Comparison of ENCODE assay signal across 11 cellular contexts in the genomic region with DNA sequence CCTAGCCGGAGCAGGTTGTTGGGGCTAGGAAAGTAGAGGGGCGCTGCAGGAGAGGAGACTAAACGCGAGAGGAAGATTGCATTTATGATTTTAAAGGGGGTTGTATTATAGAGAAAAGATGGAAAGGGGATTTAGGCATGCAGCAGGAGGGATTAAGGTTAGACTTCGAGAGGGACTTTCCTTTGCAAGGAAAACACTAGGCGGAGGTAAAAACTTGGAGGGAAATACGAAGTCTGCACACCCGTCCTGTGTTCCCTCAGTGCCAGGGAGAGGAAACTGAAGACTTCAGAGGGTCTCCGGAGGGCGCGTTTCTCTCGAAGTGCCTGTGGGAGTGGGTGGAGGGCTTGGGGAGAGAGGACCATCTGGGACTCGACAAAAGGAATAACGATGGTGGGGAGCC. TPM values are rescaled to one million over a fixed set of nuclear protein-coding genes. Genes with fewer than 3 reads are reported as not detected.
DNase-seq lines count a peak whose midpoint lies in the region; ATAC-seq and TF ChIP-seq lines count a peak whose summit lies in the region.
"Had no signal": no experiment of that assay in that cellular context is flagged by ENCODE, and none has a peak within 500 bp of the region (broad histone marks: within the 10 kb centered on the region; RNA-seq: fewer than 3 reads in every experiment).

No MANE protein-coding gene starts in this region.

- TF ChIP-seq POLR2A in right lobe of liver (IDR thresholded peaks at IDR 0.05) = no peak

- peaks cover 80% of the 10 kb centered on the region for H3K27me3 Mint-ChIP-seq in T-helper 2 cell treated with Interferon-gamma antibody and Interleukin-4, amounts not matched to agents 5 μg/mL and 100 μg/mL, for 36 hours (ENCODE audit: low read depth)
- peaks cover 69% of the 10 kb centered on the region for H3K27me3 Mint-ChIP-seq in activated naive CD8-positive, alpha-beta T cell treated with anti-CD3 and anti-CD28 coated beads, Interleukin-2, amount 10 ng/mL, durations not matched to agents 7 days and 5 days
- H3K27me3 Mint-ChIP-seq in stimulated activated naive B cell treated with anti-CD40 and anti-IgM and Interleukin-4, amounts not matched to agents 10 μg/mL and 1 μg/mL and 100 μg/mL, for 72 hours = peaks cover 68 to 84% of the 10 kb centered on the region in 2 donors

- POLR2A ChIA-PET in activated naive CD8-positive, alpha-beta T cell treated with anti-CD3 and anti-CD28 coated beads, Interleukin-2, amount 10 ng/mL, durations not matched to agents 7 days and 5 days (lab: Charles Lee) = no interaction called here

- H3K9me3 Mint-ChIP-seq in T-helper 2 cell treated with Interferon-gamma antibody and Interleukin-4, amounts not matched to agents 5 μg/mL and 100 μg/mL, for 36 hours = no peaks in the 10 kb centered on the region
- no peaks in the 10 kb centered on the region for H3K9me3 Mint-ChIP-seq in activated naive CD8-positive, alpha-beta T cell treated with anti-CD3 and anti-CD28 coated beads, Interleukin-2, amount 10 ng/mL, durations not matched to agents 7 days and 5 days
- H3K9me3 Mint-ChIP-seq in stimulated activated naive B cell treated with anti-CD40 and anti-IgM and Interleukin-4, amounts not matched to agents 10 μg/mL and 1 μg/mL and 100 μg/mL, for 72 hours = no peaks in the 10 kb centered on the region

- no peak for TF ChIP-seq CTCF in right lobe of liver (IDR thresholded peaks at IDR 0.05)

- peaks cover 5% of the 10 kb centered on the region for H3K4me1 Mint-ChIP-seq in T-helper 2 cell treated with Interferon-gamma antibody and Interleukin-4, amounts not matched to agents 5 μg/mL and 100 μg/mL, for 36 hours (ENCODE audit: low read depth)
- H3K4me1 Mint-ChIP-seq in activated naive CD8-positive, alpha-beta T cell treated with anti-CD3 and anti-CD28 coated beads, Interleukin-2, amount 10 ng/mL, durations not matched to agents 7 days and 5 days = peaks cover 3% of the 10 kb centered on the region
- peaks cover 4 to 11% of the 10 kb centered on the region in 2 donors for H3K4me1 Mint-ChIP-seq in stimulated activated naive B cell treated with anti-CD40 and anti-IgM and Interleukin-4, amounts not matched to agents 10 μg/mL and 1 μg/mL and 100 μg/mL, for 72 hours

- H3K36me3 Mint-ChIP-seq in T-helper 2 cell treated with Interferon-gamma antibody and Interleukin-4, amounts not matched to agents 5 μg/mL and 100 μg/mL, for 36 hours (ENCODE audit: low read depth) = no peaks in the 10 kb centered on the region
- H3K36me3 Mint-ChIP-seq in activated naive CD8-positive, alpha-beta T cell treated with anti-CD3 and anti-CD28 coated beads, Interleukin-2, amount 10 ng/mL, durations not matched to agents 7 days and 5 days = no peaks in the 10 kb centered on the region
- no peaks in the 10 kb centered on the region for H3K36me3 Mint-ChIP-seq in stimulated activated naive B cell treated with anti-CD40 and anti-IgM and Interleukin-4, amounts not matched to agents 10 μg/mL and 1 μg/mL and 100 μg/mL, for 72 hours

- DNase-seq in T-helper 2 cell treated with Interferon-gamma antibody and Interleukin-4, amounts not matched to agents 5 μg/mL and 100 μg/mL, for 36 hours (ENCODE audit: low spot score) = no peak
- DNase-seq in T-helper 2 cell (no peak), right lobe of liver (no peak), GF-D8 (lab: John Stamatoyannopoulos, UW) (no peak), NCI-H1048 (lab: John Stamatoyannopoulos, UW) (no peak)
- DNase-seq in activated naive CD8-positive, alpha-beta T cell treated with anti-CD3 and anti-CD28 coated beads, Interleukin-2, amount 10 ng/mL, durations not matched to agents 7 days and 5 days = no peak
- DNase-seq in stimulated activated naive B cell treated with anti-CD40 and anti-IgM and Interleukin-4, amounts not matched to agents 10 μg/mL and 1 μg/mL and 100 μg/mL, for 72 hours = no peak
- DNase-seq: activated CD4-positive, alpha-beta T cell treated with anti-CD3 and anti-CD28 coated beads, Interleukin-2, amount 50 U/mL, for 4 hours; mammary epithelial cell had no signal

- no peak overlapping the region for H3K27ac ChIP-seq in right lobe of liver

- 30% methylated on average over 14 of the region's 14 CpGs for WGBS in right lobe of liver (ENCODE audit: insufficient coverage, low coverage, low lambda C conversion rate, missing lambda C conversion rate)

- H3K27me3 ChIP-seq in right lobe of liver = no peaks in the 10 kb centered on the region

- H3K4me1 ChIP-seq in right lobe of liver = peaks cover 0 to 20% (median 7%) of the 10 kb centered on the region in 4 donors

- peaks cover 0 to under 1% (median 0%) of the 10 kb centered on the region in 4 donors for H3K36me3 ChIP-seq in right lobe of liver

- peak overlapping the region; percentile 49 for H3K4me3 Mint-ChIP-seq in T-helper 2 cell treated with Interferon-gamma antibody and Interleukin-4, amounts not matched to agents 5 μg/mL and 100 μg/mL, for 36 hours
- H3K4me3 Mint-ChIP-seq in activated naive CD8-positive, alpha-beta T cell treated with anti-CD3 and anti-CD28 coated beads, Interleukin-2, amount 10 ng/mL, durations not matched to agents 7 days and 5 days = peak overlapping the region; percentile 45
- H3K4me3 Mint-ChIP-seq in stimulated activated naive B cell treated with anti-CD40 and anti-IgM and Interleukin-4, amounts not matched to agents 10 μg/mL and 1 μg/mL and 100 μg/mL, for 72 hours = peak overlapping the region; percentile 1 to 50

- ATAC-seq in activated naive CD8-positive, alpha-beta T cell treated with anti-CD3 and anti-CD28 coated beads, Interleukin-2, amount 10 ng/mL, durations not matched to agents 7 days and 5 days (ENCODE audit: low read depth) = no peak
- ATAC-seq in right lobe of liver (no peak), HG03457 (IDR thresholded peaks at IDR 0.05; ENCODE audit: unreplicated experiment) (no peak)
- no peak for ATAC-seq in stimulated activated naive B cell treated with anti-CD40 and anti-IgM and Interleukin-4, amounts not matched to agents 10 μg/mL and 1 μg/mL and 100 μg/mL, for 72 hours (replicated peaks)

- intact Hi-C loops in right lobe of liver (cut with DNase I) = no loop called here

- H3K9me3 ChIP-seq in right lobe of liver = no peaks in the 10 kb centered on the region

- H3K4me3 ChIP-seq in right lobe of liver = peak overlapping the region in 2 of 3 donors; percentile 67 to 68

- H3K27ac Mint-ChIP-seq in T-helper 2 cell treated with Interferon-gamma antibody and Interleukin-4, amounts not matched to agents 5 μg/mL and 100 μg/mL, for 36 hours = no peak overlapping the region
- no peak overlapping the region for H3K27ac Mint-ChIP-seq in activated naive CD8-positive, alpha-beta T cell treated with anti-CD3 and anti-CD28 coated beads, Interleukin-2, amount 10 ng/mL, durations not matched to agents 7 days and 5 days
- no peak overlapping the region for H3K27ac Mint-ChIP-seq in stimulated activated naive B cell treated with anti-CD40 and anti-IgM and Interleukin-4, amounts not matched to agents 10 μg/mL and 1 μg/mL and 100 μg/mL, for 72 hours

RNA-seq across cellular contexts. Expression of a gene that starts 0.4 kb away (rescaled TPM):
- not detected for total RNA-seq in activated naive CD8-positive, alpha-beta T cell treated with anti-CD3 and anti-CD28 coated beads, Interleukin-2, amount 10 ng/mL, durations not matched to agents 7 days and 5 days
- 100 to 1,000 TPM in 2 of 6 experiments, 10 to 100 TPM in 4; 15.6 to 153 (median 54.5) TPM for total RNA-seq in right lobe of liver
- total RNA-seq: M059J, mammary epithelial cell had no signal

RNA-seq across cellular contexts. Expression of a gene that starts 39.5 kb away (rescaled TPM):
- total RNA-seq in activated naive CD8-positive, alpha-beta T cell treated with anti-CD3 and anti-CD28 coated beads, Interleukin-2, amount 10 ng/mL, durations not matched to agents 7 days and 5 days = 10 to 100 TPM; 19.6 to 20.5 TPM
- 1 to 10 TPM in 3 of 6 experiments, under 1 TPM in 3; 0.67 to 1.7 (median 1.0) TPM for total RNA-seq in right lobe of liver
- total RNA-seq: M059J had no signal

RNA-seq across cellular contexts. Expression of a gene that starts 45.8 kb away (rescaled TPM):
- not detected for total RNA-seq in activated naive CD8-positive, alpha-beta T cell treated with anti-CD3 and anti-CD28 coated beads, Interleukin-2, amount 10 ng/mL, durations not matched to agents 7 days and 5 days
- total RNA-seq in right lobe of liver = not detected
- total RNA-seq: M059J, mammary epithelial cell had no signal

RNA-seq across cellular contexts. Expression of a gene that starts 59.3 kb away (rescaled TPM):
- total RNA-seq in activated naive CD8-positive, alpha-beta T cell treated with anti-CD3 and anti-CD28 coated beads, Interleukin-2, amount 10 ng/mL, durations not matched to agents 7 days and 5 days = not detected
- total RNA-seq in right lobe of liver = not detected
- total RNA-seq: M059J, mammary epithelial cell had no signal

Comparison
In these comparisons a context has a peak if more than half of its experiments do, and no peak if none do; other contexts are left out.
1. RNA of a gene that starts 0.4 kb away (total RNA-seq): 15.6 to 153 TPM in right lobe of liver; not detected in activated naive CD8-positive, alpha-beta T cell treated with anti-CD3 and anti-CD28 coated beads, Interleukin-2, amount 10 ng/mL, durations not matched to agents 7 days and 5 days; every median in the first group is over 10 times any median in the second.
2. RNA of a gene that starts 39.5 kb away (total RNA-seq): 19.6 to 20.5 TPM in activated naive CD8-positive, alpha-beta T cell treated with anti-CD3 and anti-CD28 coated beads, Interleukin-2, amount 10 ng/mL, durations not matched to agents 7 days and 5 days; 0.67 to 1.7 TPM in right lobe of liver; every median in the first group is over 4 times any median in the second.
3. Peak in every context shown above with its lines, with median percentiles within 50 percentile points of each other: H3K4me3 Mint-ChIP-seq.